16 cellular contexts compared by ENCODE assay signal in genomic region chr7:18521236-18521589, GRCh38. TPM values are rescaled to one million over a fixed set of nuclear protein-coding genes. Genes with fewer than 3 reads are reported as not detected.
DNase-seq lines count a peak whose midpoint lies in the region; ATAC-seq and TF ChIP-seq lines count a peak whose summit lies in the region.
"Had no signal": no experiment of that assay in that cellular context is flagged by ENCODE, and none has a peak within 500 bp of the region (broad histone marks: within the 10 kb centered on the region; RNA-seq: fewer than 3 reads in every experiment).

No MANE protein-coding gene starts in this region.

- peak overlapping the region; percentile 70 for H3K4me2 ChIP-seq in OCI-LY3 (ENCODE audit: low read length)

- H3K9me3 ChIP-seq in OCI-LY3 (ENCODE audit: insufficient read depth, low read length) (no peaks in the 10 kb centered on the region), spleen (no peaks in the 10 kb centered on the region), gastroesophageal sphincter (no peaks in the 10 kb centered on the region)
- H3K9me3 ChIP-seq: mucosa of descending colon, thyroid gland had no signal

- H3K4me1 ChIP-seq in OCI-LY3 (ENCODE audit: low read length) (peaks cover 86% of the 10 kb centered on the region), spleen (peaks cover 0 to 43% (median 18%) of the 10 kb centered on the region in 6 donors), gastroesophageal sphincter (no peaks in the 10 kb centered on the region)
- H3K4me1 ChIP-seq: thyroid gland had no signal

- H3K27ac ChIP-seq in OCI-LY3 (ENCODE audit: low read length), result peak overlapping the region; percentile 99
- peak overlapping the region in 7 of 8 donors; percentile 41 to 83 (median 74) for H3K27ac ChIP-seq in spleen
- no peak overlapping the region for H3K27ac ChIP-seq in gastroesophageal sphincter

- H3K36me3 ChIP-seq in OCI-LY3 (replicated peaks; ENCODE audit: low read depth, low read length), result no peaks in the 10 kb centered on the region
- H3K36me3 ChIP-seq in spleen, result no peaks in the 10 kb centered on the region
- no peaks in the 10 kb centered on the region for H3K36me3 ChIP-seq in gastroesophageal sphincter
- H3K36me3 ChIP-seq: thyroid gland had no signal

- H3K4me3 Mint-ChIP-seq in chondrocyte (ENCODE audit: unreplicated experiment), result no peak overlapping the region

- TF ChIP-seq EP300 in gastroesophageal sphincter (IDR thresholded peaks at IDR 0.05), result no peak

- no peaks in the 10 kb centered on the region for H3K36me3 Mint-ChIP-seq in chondrocyte (ENCODE audit: low read depth)

- H3K27ac Mint-ChIP-seq in chondrocyte (ENCODE audit: unreplicated experiment), result peak overlapping the region; percentile 69

- DNase-seq in GM12865 (ENCODE audit: low read depth) (no peak), chondrocyte (ENCODE audit: low spot score) (no peak), spleen (no peak), HCEC 1CT (no peak), NCI-H146 treated with DMSO at 0.1 percent for 48 hours (lab: John Stamatoyannopoulos, UW; ENCODE audit: unreplicated experiment) (no peak), COLO668 (lab: John Stamatoyannopoulos, UW; ENCODE audit: unreplicated experiment) (no peak)
- DNase-seq: activated CD4-positive, alpha-beta T cell treated with anti-CD3 and anti-CD28 coated beads for 4 hours; activated CD8-positive, alpha-beta memory T cell treated with anti-CD3 and anti-CD28 coated beads, Interleukin-2, amount 50 U/mL, for 48 hours; activated gamma-delta T cell treated with Interleukin-2 at 50 U/mL for 16 hours; C1 segment of cervical spinal cord; mucosa of descending colon; NCI-H187 treated with DMSO at 0.1 percent for 48 hours; thyroid gland had no signal

- H3K4me1 Mint-ChIP-seq in chondrocyte (ENCODE audit: low read depth), result peaks cover 42% of the 10 kb centered on the region

- TF ChIP-seq POLR2A in spleen (IDR thresholded peaks at IDR 0.05), result no peak
- no peak for TF ChIP-seq POLR2A in gastroesophageal sphincter (IDR thresholded peaks at IDR 0.05)

- H2AFZ ChIP-seq in OCI-LY3 (ENCODE audit: low read depth, low read length), result no peak overlapping the region

- no peaks in the 10 kb centered on the region for H4K20me1 ChIP-seq in OCI-LY3 (ENCODE audit: insufficient read depth, low read length)

- intact Hi-C loops in spleen (cut with DNase I; ENCODE audit: low total_unique reads), result no loop called here

- peak overlapping the region; percentile 90 for H3K9ac ChIP-seq in OCI-LY3 (ENCODE audit: low read length)

- no peaks in the 10 kb centered on the region for H3K9me3 Mint-ChIP-seq in chondrocyte (ENCODE audit: low read depth)

- H3K4me3 ChIP-seq in GM12865 (ENCODE audit: low read depth, low read length), result peak overlapping the region; percentile 37
- H3K4me3 ChIP-seq in OCI-LY3 (ENCODE audit: low read length), result peak overlapping the region; percentile 56
- H3K4me3 ChIP-seq in spleen, result peak overlapping the region in 1 of 8 donors; percentile 13
- H3K4me3 ChIP-seq in gastroesophageal sphincter, result no peak overlapping the region
- H3K4me3 ChIP-seq: mucosa of descending colon, skin epidermis, thyroid gland had no signal

- peaks cover 10% of the 10 kb centered on the region for H3K79me2 ChIP-seq in OCI-LY3 (ENCODE audit: low read length)

- 58 to 73% (median 68%) methylated on average over 3 of the region's 3 CpGs for WGBS in spleen, 5 donors
- WGBS in gastroesophageal sphincter (ENCODE audit: low coverage in 1 of 2), 2 donors, result 88 to 90% methylated on average over 3 of the region's 3 CpGs

- no peak for ATAC-seq in gastroesophageal sphincter

- H3K27me3 ChIP-seq in OCI-LY3 (ENCODE audit: low read depth, low read length) (no peaks in the 10 kb centered on the region), spleen (replicated peaks in 1 of 7) (no peaks in the 10 kb centered on the region), gastroesophageal sphincter (no peaks in the 10 kb centered on the region)
- H3K27me3 ChIP-seq: thyroid gland had no signal

- H3K27me3 Mint-ChIP-seq in chondrocyte (ENCODE audit: low read depth), result no peaks in the 10 kb centered on the region

- TF ChIP-seq CTCF in GM12865 (IDR thresholded peaks at IDR 0.05; ENCODE audit: insufficient read depth, low read depth, low read length, missing control alignments), result no peak
- TF ChIP-seq CTCF in OCI-LY3 (IDR thresholded peaks at IDR 0.05; ENCODE audit: low read depth, low read length), result no peak
- TF ChIP-seq CTCF in chondrocyte (IDR thresholded peaks at IDR 0.05), result no peak
- no peak for TF ChIP-seq CTCF in spleen (IDR thresholded peaks at IDR 0.05 in 8 of 11, conservative IDR thresholded peaks at IDR 0.05 in 3 of 11)
- TF ChIP-seq CTCF in gastroesophageal sphincter (IDR thresholded peaks at IDR 0.05), result no peak

RNA-seq across cellular contexts. Expression of gene HDAC9, which starts 25.7 kb away (rescaled TPM):
- total RNA-seq in chondrocyte (5.0 to 6.1 TPM (median 5.9 TPM) in 3 replicates), spleen (100 to 1,000 TPM in 1 of 7 donors, 10 to 100 TPM in 6; 62.2 to 100 (median 73.4) TPM), gastroesophageal sphincter (100 to 1,000 TPM in 2 of 4 donors, 10 to 100 TPM in 2; 51.2 to 194 (median 106) TPM)
- polyA plus RNA-seq in spleen, result 10 to 100 TPM; 15.9 to 18.9 (median 18.9) TPM

Comparison
In these comparisons a context has a peak if more than half of its experiments do, and no peak if none do; other contexts are left out.
1. H3K4me3 ChIP-seq: peak in GM12865 (single experiment) and OCI-LY3 (single experiment); none in gastroesophageal sphincter (0 of 2).
2. H3K27ac ChIP-seq: peak in OCI-LY3 (single experiment) and spleen (7 of 8); none in gastroesophageal sphincter (0 of 4).